In genomic region chr2:217946071-217946470, GRCh38 we compare ENCODE assay signal across 15 cellular contexts.
"Had no signal": no experiment of that assay in that cellular context is flagged by ENCODE, and none has a peak within 500 bp of the region (broad histone marks: within the 10 kb centered on the region; RNA-seq: fewer than 3 reads in every experiment).

No MANE protein-coding gene starts in this region.

- H3K27ac ChIP-seq: brain microvascular endothelial cell, left lung, RWPE1, WERI-Rb-1 had no signal

- ATAC-seq: activated T-helper 17 cell treated with anti-CD3 and anti-CD28 coated beads, Interleukin-2, amount 50 U/mL, for 72 hours; heart right ventricle; left lung had no signal

- H3K36me3 ChIP-seq: brain microvascular endothelial cell, left lung, tibial nerve, WERI-Rb-1 had no signal

- DNase-seq: activated CD4-positive, alpha-beta T cell treated with anti-CD3 and anti-CD28 coated beads for 4 hours; activated CD8-positive, alpha-beta memory T cell treated with anti-CD3 and anti-CD28 coated beads for 24 hours; activated naive CD4-positive, alpha-beta T cell treated with anti-CD3 and anti-CD28 coated beads, Interleukin-2, amount 50 U/mL, for 16 hours; amniotic stem cell; brain microvascular endothelial cell; endodermal cell; heart right ventricle; naive B cell; stimulated activated CD4-positive, alpha-beta T cell treated with anti-CD3 and anti-CD28 coated beads, Interleukin-4, amount 100 ng/mL, for 24 hours; T1000; WERI-Rb-1 had no signal

- H3K27me3 ChIP-seq: brain microvascular endothelial cell, heart right ventricle, left lung, tibial nerve had no signal

- H3K9me3 ChIP-seq: heart right ventricle, left lung, tibial nerve had no signal

- H3K4me3 ChIP-seq: heart right ventricle, left lung, tibial nerve had no signal
